ENCODE assay signal across 8 cellular contexts in genomic region chr11:46936138-46937110, GRCh38.
DNase-seq lines count a peak whose midpoint lies in the region; ATAC-seq and TF ChIP-seq lines count a peak whose summit lies in the region.

A gene with protein sequence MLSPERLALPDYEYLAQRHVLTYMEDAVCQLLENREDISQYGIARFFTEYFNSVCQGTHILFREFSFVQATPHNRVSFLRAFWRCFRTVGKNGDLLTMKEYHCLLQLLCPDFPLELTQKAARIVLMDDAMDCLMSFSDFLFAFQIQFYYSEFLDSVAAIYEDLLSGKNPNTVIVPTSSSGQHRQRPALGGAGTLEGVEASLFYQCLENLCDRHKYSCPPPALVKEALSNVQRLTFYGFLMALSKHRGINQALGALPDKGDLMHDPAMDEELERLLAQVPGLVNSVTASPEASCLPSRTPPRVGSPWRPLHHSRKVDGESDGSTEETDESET (plus strand): TSS chr11:46936761. CDS start chr11:46936806, 45 bp downstream.

- peak; percentile 93 for ATAC-seq in GM19043 (IDR thresholded peaks at IDR 0.05; ENCODE audit: low read depth, unreplicated experiment)
- peak; percentile 91 for ATAC-seq in HG03442 (IDR thresholded peaks at IDR 0.05; ENCODE audit: unreplicated experiment)

- H3K27ac ChIP-seq in cingulate gyrus (ENCODE audit: low read depth, low read length), result peak within 1 kb of the TSS; percentile 47

- peak within 1 kb of the TSS; percentile 84 for H3K4me3 ChIP-seq in AG10803 (ENCODE audit: low read length)

- peak; percentile 92 for DNase-seq in AG10803 (ENCODE audit: low read depth)
- DNase-seq in NCI-H510A treated with DMSO at 0.1 percent for 48 hours (lab: John Stamatoyannopoulos, UW), result peak; percentile 36
- DNase-seq in activated CD4-positive, alpha-beta T cell treated with anti-CD3 and anti-CD28 coated beads for 4 hours, result peak; percentile 94
- peak; percentile 88 for DNase-seq in kidney glomerular epithelial cell (lab: John Stamatoyannopoulos, UW)
- DNase-seq in stimulated activated CD4-positive, alpha-beta T cell treated with anti-CD3 and anti-CD28 coated beads, Interleukin-15, amount 100 ng/mL, for 48 hours (ENCODE audit: low read depth in 2 of 2), result peak; percentile 91 to 92

- TF ChIP-seq CTCF in AG10803 (conservative IDR thresholded peaks at IDR 0.05; ENCODE audit: low read length), result no peak

Comparison
In these comparisons a context has a peak if more than half of its experiments do, and no peak if none do; other contexts are left out.
1. Peak in every context shown above with its lines: DNase-seq, ATAC-seq, H3K4me3 ChIP-seq and H3K27ac ChIP-seq.
2. DNase-seq: peak in every context shown above with its lines; median percentile 94 in activated CD4-positive, alpha-beta T cell treated with anti-CD3 and anti-CD28 coated beads for 4 hours; 92 in AG10803; 92 in stimulated activated CD4-positive, alpha-beta T cell treated with anti-CD3 and anti-CD28 coated beads, Interleukin-15, amount 100 ng/mL, for 48 hours; 88 in kidney glomerular epithelial cell; 36 in NCI-H510A treated with DMSO at 0.1 percent for 48 hours.